In the genomic region with DNA sequence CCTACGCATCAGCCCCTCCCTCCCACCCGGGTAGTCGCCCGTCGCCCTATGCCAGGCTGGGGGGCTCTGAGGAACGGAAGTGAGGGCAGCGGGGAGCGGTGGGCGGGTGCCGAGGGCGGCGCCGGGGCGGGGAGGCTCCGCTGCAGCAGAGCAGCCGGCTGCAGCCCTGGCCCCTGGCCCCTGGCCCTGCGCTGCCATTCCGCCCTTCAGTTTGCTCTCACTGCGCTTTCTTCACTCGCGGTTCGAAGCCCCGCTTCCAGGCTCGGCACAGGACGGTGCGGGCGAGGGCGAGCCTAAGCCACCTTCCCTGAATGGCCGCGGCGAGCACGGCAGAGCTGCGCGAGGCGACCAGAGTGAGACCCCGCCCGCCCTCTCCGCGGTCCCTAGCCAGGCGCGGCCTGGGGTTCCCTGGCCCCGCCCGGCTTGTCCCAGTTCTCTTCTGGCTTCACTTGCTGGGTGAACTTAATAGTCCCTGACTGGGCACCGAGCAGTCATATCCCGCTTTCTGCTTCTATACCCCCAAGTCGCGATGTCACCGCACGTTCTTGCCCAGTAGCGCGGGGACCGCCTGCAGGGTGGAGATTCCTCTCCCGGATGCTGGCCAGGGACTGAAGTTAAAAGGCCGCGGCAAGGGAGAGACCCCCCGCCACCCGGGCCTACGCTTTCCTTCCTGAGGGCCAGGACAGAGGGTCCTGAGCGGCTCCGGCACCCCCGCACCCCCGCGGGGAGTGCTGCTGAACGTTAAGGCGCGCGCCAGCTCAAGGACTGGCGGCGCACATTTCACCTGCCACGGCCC, we compare ENCODE assay signal across 8 cellular contexts. TPM values are rescaled to one million over a fixed set of nuclear protein-coding genes. Genes with fewer than 3 reads are reported as not detected.
DNase-seq lines count a peak whose midpoint lies in the region; ATAC-seq and TF ChIP-seq lines count a peak whose summit lies in the region.

No MANE protein-coding gene starts in this region.

- H3K27ac Mint-ChIP-seq in endothelial cell (ENCODE audit: unreplicated experiment), result no peak overlapping the region
- peak overlapping the region in 1 of 9 donors; percentile 16 for H3K27ac Mint-ChIP-seq in naive thymus-derived CD4-positive, alpha-beta T cell

- peaks cover 11% of the 10 kb centered on the region for H3K27me3 Mint-ChIP-seq in endothelial cell (ENCODE audit: unreplicated experiment)
- peaks cover 64 to 76% (median 73%) of the 10 kb centered on the region in 5 donors for H3K27me3 Mint-ChIP-seq in naive thymus-derived CD4-positive, alpha-beta T cell

- H3K4me3 ChIP-seq in AG09309 (ENCODE audit: control insufficient read depth, low read depth, low read length), result peak overlapping the region; percentile 76
- H3K4me3 ChIP-seq in SJSA1, result peak overlapping the region; percentile 61
- H3K4me3 ChIP-seq in naive thymus-derived CD4-positive, alpha-beta T cell (ENCODE audit: low read length), result peak overlapping the region; percentile 70

- intact Hi-C loops in naive thymus-derived CD4-positive, alpha-beta T cell (cut with micrococcal nuclease), result loop anchor here (1.0 to 10.0 kb wide), 12 partner anchors 10 to 914 kb away; partner anchors contain the start of genes AP3S1 (in 2 of the 2), ATG12 (in 2 of the 2), COMMD10 (in 2 of the 2) and FEM1C (in 2 of the 2)

- peak; percentile 33 for ATAC-seq in GM18873 (IDR thresholded peaks at IDR 0.05; ENCODE audit: low FRiP score, unreplicated experiment)
- peak; percentile 52 for ATAC-seq in HG03066 (IDR thresholded peaks at IDR 0.05; ENCODE audit: low read depth, unreplicated experiment)
- ATAC-seq in naive thymus-derived CD4-positive, alpha-beta T cell, result no peak

- CTCF ChIA-PET in naive thymus-derived CD4-positive, alpha-beta T cell (lab: Charles Lee), result no interaction called here

- POLR2A ChIA-PET in naive thymus-derived CD4-positive, alpha-beta T cell (lab: Charles Lee), result no interaction called here

- no peak for DNase-seq in AG09309 (ENCODE audit: low read depth)
- no peak for DNase-seq in SJSA1 (ENCODE audit: low read depth in 1 of 2, low spot score in 2 of 2)
- DNase-seq in endothelial cell (ENCODE audit: low spot score), result peak; percentile 40
- DNase-seq in naive thymus-derived CD4-positive, alpha-beta T cell, result peak in 1 of 9 donors; percentile 16
- DNase-seq in A172 (ENCODE audit: low spot score), result no peak
- DNase-seq in NCI-H774 (lab: John Stamatoyannopoulos, UW), result no peak

- H3K27ac ChIP-seq in SJSA1, result no peak overlapping the region
- no peak overlapping the region for H3K27ac ChIP-seq in naive thymus-derived CD4-positive, alpha-beta T cell (ENCODE audit: low read depth, low read length)

- H3K9me3 Mint-ChIP-seq in endothelial cell (ENCODE audit: unreplicated experiment), result peaks cover 8% of the 10 kb centered on the region
- H3K9me3 Mint-ChIP-seq in naive thymus-derived CD4-positive, alpha-beta T cell, result peaks cover 3 to 30% (median 12%) of the 10 kb centered on the region in 11 donors

- peak overlapping the region; percentile 86 for H3K4me3 Mint-ChIP-seq in endothelial cell (ENCODE audit: unreplicated experiment)
- peak overlapping the region; percentile 71 to 89 (median 84) for H3K4me3 Mint-ChIP-seq in naive thymus-derived CD4-positive, alpha-beta T cell

- H3K9me3 ChIP-seq in SJSA1 (replicated peaks), result peaks cover 6% of the 10 kb centered on the region; the same call in 1 of the 2 replicates
- H3K9me3 ChIP-seq in naive thymus-derived CD4-positive, alpha-beta T cell (ENCODE audit: control insufficient read depth in 2 of 3, low read length in 3 of 3), result peaks cover 0 to 12% (median 0%) of the 10 kb centered on the region in 3 experiments

- peaks cover 17% of the 10 kb centered on the region for H3K4me1 ChIP-seq in SJSA1 (replicated peaks)
- H3K4me1 ChIP-seq in naive thymus-derived CD4-positive, alpha-beta T cell (ENCODE audit: control insufficient read depth in 2 of 2, insufficient read depth in 2 of 2, low read length in 2 of 2), result peaks cover 9 to 11% of the 10 kb centered on the region in 2 donors

- H3K27me3 ChIP-seq in SJSA1 (replicated peaks), result peaks cover 54% of the 10 kb centered on the region
- H3K27me3 ChIP-seq in naive thymus-derived CD4-positive, alpha-beta T cell (ENCODE audit: control insufficient read depth in 2 of 2, insufficient read depth in 2 of 2, low read length in 2 of 2), result peaks cover 19 to 39% of the 10 kb centered on the region in 2 donors

- no peaks in the 10 kb centered on the region for H3K4me1 Mint-ChIP-seq in endothelial cell (ENCODE audit: unreplicated experiment)
- H3K4me1 Mint-ChIP-seq in naive thymus-derived CD4-positive, alpha-beta T cell, result peaks cover 6 to 17% (median 12%) of the 10 kb centered on the region in 7 donors

- no peaks in the 10 kb centered on the region for H3K36me3 ChIP-seq in SJSA1
- no peaks in the 10 kb centered on the region for H3K36me3 ChIP-seq in naive thymus-derived CD4-positive, alpha-beta T cell (ENCODE audit: control insufficient read depth in 2 of 3, insufficient read depth in 3 of 3, low read length in 3 of 3)

- peaks cover 24% of the 10 kb centered on the region for H3K36me3 Mint-ChIP-seq in endothelial cell (ENCODE audit: low read depth, unreplicated experiment)
- peaks cover 0 to 7% (median 5%) of the 10 kb centered on the region in 5 donors for H3K36me3 Mint-ChIP-seq in naive thymus-derived CD4-positive, alpha-beta T cell

- TF ChIP-seq CTCF in AG09309 (IDR thresholded peaks at IDR 0.05; ENCODE audit: control insufficient read depth, insufficient read depth, low read depth, low read length, missing control alignments) (no peak), endothelial cell (IDR thresholded peaks at IDR 0.05; ENCODE audit: unreplicated experiment) (no peak)

RNA-seq across cellular contexts. Expression of gene TRIM36, which starts 0.6 kb away (rescaled TPM):
- total RNA-seq in SJSA1 (2014; rRNA removed; shearing (Covaris generic)), result 0.22 and 1.3 TPM in 2 replicates
- 9.9 TPM for total RNA-seq in endothelial cell (ENCODE audit: unreplicated experiment)
- 1 to 10 TPM in 1 of 5 experiments, under 1 TPM in 3, not detected in 1; 0.12 to 2.6 (median 0.32) TPM for total RNA-seq in naive thymus-derived CD4-positive, alpha-beta T cell
- not detected for polyA plus RNA-seq in naive thymus-derived CD4-positive, alpha-beta T cell
- 11.3 and 18.9 TPM in 2 replicates for total RNA-seq in A172 (2014; rRNA removed; shearing (Covaris generic))
